ENCODE assay signal across 10 cellular contexts in genomic region chr4:181821039-181822004, GRCh38.
DNase-seq lines count a peak whose midpoint lies in the region; ATAC-seq, FAIRE-seq and TF ChIP-seq lines count a peak whose summit lies in the region.
"Had no signal": no experiment of that assay in that cellular context is flagged by ENCODE, and none has a peak within 500 bp of the region (broad histone marks: within the 10 kb centered on the region; RNA-seq: fewer than 3 reads in every experiment).

No MANE protein-coding gene starts in this region.

- H3K79me2 ChIP-seq in GM23248 (ENCODE audit: insufficient read depth) (no peaks in the 10 kb centered on the region), parathyroid adenoma (no peaks in the 10 kb centered on the region)

- in situ Hi-C loops in GM23248 (cut with MboI): no loop called here

- H3K4me1 Mint-ChIP-seq in mesothelial cell of epicardium: peaks cover 34% of the 10 kb centered on the region
- no peaks in the 10 kb centered on the region for H3K4me1 Mint-ChIP-seq in activated CD8-positive, alpha-beta T cell treated with anti-CD3 and anti-CD28 coated beads, Interleukin-2, amount 10 ng/mL, durations not matched to agents 7 days and 5 days (ENCODE audit: low read depth)

- H3K4me2 ChIP-seq in GM23248 (ENCODE audit: unreplicated experiment) (no peak overlapping the region), parathyroid adenoma (ENCODE audit: low read length) (peak overlapping the region; percentile 29)

- no peaks in the 10 kb centered on the region for H3F3A ChIP-seq in GM23248 (ENCODE audit: insufficient read depth)

- H3K27ac Mint-ChIP-seq in mesothelial cell of epicardium: no peak overlapping the region
- H3K27ac Mint-ChIP-seq in activated CD8-positive, alpha-beta T cell treated with anti-CD3 and anti-CD28 coated beads, Interleukin-2, amount 10 ng/mL, durations not matched to agents 7 days and 5 days: no peak overlapping the region

- H3K9me3 Mint-ChIP-seq in mesothelial cell of epicardium: peaks cover 7% of the 10 kb centered on the region
- no peaks in the 10 kb centered on the region for H3K9me3 Mint-ChIP-seq in activated CD8-positive, alpha-beta T cell treated with anti-CD3 and anti-CD28 coated beads, Interleukin-2, amount 10 ng/mL, durations not matched to agents 7 days and 5 days (ENCODE audit: insufficient read depth)

- 24 to 26% methylated on average over 11 of the region's 11 CpGs for WGBS in GM23248 (ENCODE audit: low coverage in 1 of 2, low lambda C conversion rate in 2 of 2, missing lambda C conversion rate in 2 of 2), 2 experiments

- H3K9me2 ChIP-seq in GM23248 (ENCODE audit: insufficient read depth): no peaks in the 10 kb centered on the region

- H3K27ac ChIP-seq in GM23248 (no peak overlapping the region), parathyroid adenoma (no peak overlapping the region)

- POLR2A ChIA-PET in activated CD8-positive, alpha-beta T cell treated with anti-CD3 and anti-CD28 coated beads, Interleukin-2, amount 10 ng/mL, durations not matched to agents 7 days and 5 days (lab: Charles Lee): no interaction called here

- no peaks in the 10 kb centered on the region for H4K20me1 ChIP-seq in GM23248 (ENCODE audit: insufficient read depth)

- no peaks in the 10 kb centered on the region for H3K9me3 ChIP-seq in GM23248 (ENCODE audit: low read depth)
- no peaks in the 10 kb centered on the region for H3K9me3 ChIP-seq in parathyroid adenoma (ENCODE audit: control insufficient read depth, low read length)

- H3K27me3 Mint-ChIP-seq in mesothelial cell of epicardium (ENCODE audit: low read depth): peaks cover 15% of the 10 kb centered on the region
- no peaks in the 10 kb centered on the region for H3K27me3 Mint-ChIP-seq in activated CD8-positive, alpha-beta T cell treated with anti-CD3 and anti-CD28 coated beads, Interleukin-2, amount 10 ng/mL, durations not matched to agents 7 days and 5 days (ENCODE audit: low read depth)

- no peak overlapping the region for H3K4me3 Mint-ChIP-seq in mesothelial cell of epicardium
- no peak overlapping the region for H3K4me3 Mint-ChIP-seq in activated CD8-positive, alpha-beta T cell treated with anti-CD3 and anti-CD28 coated beads, Interleukin-2, amount 10 ng/mL, durations not matched to agents 7 days and 5 days

- DNase-seq in GM23248 (peak; percentile 10), NCI-H146 treated with DMSO at 0.1 percent for 48 hours (lab: John Stamatoyannopoulos, UW; ENCODE audit: unreplicated experiment) (peak; percentile 93), bronchial epithelial cell (ENCODE audit: low read depth) (peak; percentile 57), mesothelial cell of epicardium (ENCODE audit: low spot score in 2 of 2, unreplicated experiment in 2 of 2) (no peak)
- no peak for DNase-seq in stimulated activated naive CD4-positive, alpha-beta T cell (lab: John Stamatoyannopoulos, UW)
- DNase-seq in activated effector memory CD4-positive, alpha-beta T cell treated with anti-CD3 and anti-CD28 coated beads, Interleukin-2, amount 50 U/mL, for 16 hours: no peak
- no peak for DNase-seq in activated CD8-positive, alpha-beta T cell treated with anti-CD3 and anti-CD28 coated beads, Interleukin-2, amount 10 ng/mL, durations not matched to agents 7 days and 5 days
- DNase-seq: effector CD4-positive, alpha-beta T cell had no signal

- FAIRE-seq in bronchial epithelial cell (lab: Jason Lieb, UNC): no peak
- FAIRE-seq: TTC549 had no signal

- no peak overlapping the region for H3K4me3 ChIP-seq in GM23248
- no peak overlapping the region for H3K4me3 ChIP-seq in bronchial epithelial cell (ENCODE audit: low read depth, low read length)
- H3K4me3 ChIP-seq in parathyroid adenoma (ENCODE audit: low read depth, low read length): no peak overlapping the region

- no peaks in the 10 kb centered on the region for H3K27me3 ChIP-seq in GM23248 (replicated peaks; ENCODE audit: insufficient read depth)
- no peaks in the 10 kb centered on the region for H3K27me3 ChIP-seq in bronchial epithelial cell (ENCODE audit: control insufficient read depth, insufficient read depth, low read length)
- no peaks in the 10 kb centered on the region for H3K27me3 ChIP-seq in parathyroid adenoma (ENCODE audit: control insufficient read depth, insufficient read depth, low read length)

- H3K4me1 ChIP-seq in GM23248 (ENCODE audit: insufficient read depth) (no peaks in the 10 kb centered on the region), parathyroid adenoma (no peaks in the 10 kb centered on the region)

- H3K36me3 ChIP-seq in GM23248 (ENCODE audit: low read depth) (no peaks in the 10 kb centered on the region), bronchial epithelial cell (ENCODE audit: control insufficient read depth, insufficient read depth, low read length) (no peaks in the 10 kb centered on the region), parathyroid adenoma (ENCODE audit: control insufficient read depth, insufficient read depth, low read length) (no peaks in the 10 kb centered on the region)

- TF ChIP-seq CTCF in bronchial epithelial cell (IDR thresholded peaks at IDR 0.05; ENCODE audit: insufficient read depth, low read length, severe bottlenecking): no peak
- TF ChIP-seq CTCF in parathyroid adenoma (IDR thresholded peaks at IDR 0.05): no peak
- TF ChIP-seq CTCF in mesothelial cell of epicardium (IDR thresholded peaks at IDR 0.05; ENCODE audit: unreplicated experiment): no peak

- no peak for ATAC-seq in activated CD8-positive, alpha-beta T cell treated with anti-CD3 and anti-CD28 coated beads, Interleukin-2, amount 10 ng/mL, durations not matched to agents 7 days and 5 days

- no peak overlapping the region for H2AFZ ChIP-seq in GM23248
- no peak overlapping the region for H2AFZ ChIP-seq in parathyroid adenoma

- peaks cover 7% of the 10 kb centered on the region for H3K36me3 Mint-ChIP-seq in mesothelial cell of epicardium
- no peaks in the 10 kb centered on the region for H3K36me3 Mint-ChIP-seq in activated CD8-positive, alpha-beta T cell treated with anti-CD3 and anti-CD28 coated beads, Interleukin-2, amount 10 ng/mL, durations not matched to agents 7 days and 5 days (ENCODE audit: low read depth)

- CTCF ChIA-PET in activated CD8-positive, alpha-beta T cell treated with anti-CD3 and anti-CD28 coated beads, Interleukin-2, amount 10 ng/mL, durations not matched to agents 7 days and 5 days (lab: Charles Lee): no interaction called here

- H3K9ac ChIP-seq in GM23248 (no peak overlapping the region), parathyroid adenoma (no peak overlapping the region)

Comparison
In these comparisons a context has a peak if more than half of its experiments do, and no peak if none do; other contexts are left out.
1. DNase-seq: peak in GM23248 (single experiment), NCI-H146 treated with DMSO at 0.1 percent for 48 hours (single experiment) and bronchial epithelial cell (single experiment); none in stimulated activated naive CD4-positive, alpha-beta T cell (0 of 6), mesothelial cell of epicardium (0 of 2), activated effector memory CD4-positive, alpha-beta T cell treated with anti-CD3 and anti-CD28 coated beads, Interleukin-2, amount 50 U/mL, for 16 hours (single experiment) and activated CD8-positive, alpha-beta T cell treated with anti-CD3 and anti-CD28 coated beads, Interleukin-2, amount 10 ng/mL, durations not matched to agents 7 days and 5 days (single experiment).